Comparison of ENCODE assay signal across 1 cellular context in the genomic region with DNA sequence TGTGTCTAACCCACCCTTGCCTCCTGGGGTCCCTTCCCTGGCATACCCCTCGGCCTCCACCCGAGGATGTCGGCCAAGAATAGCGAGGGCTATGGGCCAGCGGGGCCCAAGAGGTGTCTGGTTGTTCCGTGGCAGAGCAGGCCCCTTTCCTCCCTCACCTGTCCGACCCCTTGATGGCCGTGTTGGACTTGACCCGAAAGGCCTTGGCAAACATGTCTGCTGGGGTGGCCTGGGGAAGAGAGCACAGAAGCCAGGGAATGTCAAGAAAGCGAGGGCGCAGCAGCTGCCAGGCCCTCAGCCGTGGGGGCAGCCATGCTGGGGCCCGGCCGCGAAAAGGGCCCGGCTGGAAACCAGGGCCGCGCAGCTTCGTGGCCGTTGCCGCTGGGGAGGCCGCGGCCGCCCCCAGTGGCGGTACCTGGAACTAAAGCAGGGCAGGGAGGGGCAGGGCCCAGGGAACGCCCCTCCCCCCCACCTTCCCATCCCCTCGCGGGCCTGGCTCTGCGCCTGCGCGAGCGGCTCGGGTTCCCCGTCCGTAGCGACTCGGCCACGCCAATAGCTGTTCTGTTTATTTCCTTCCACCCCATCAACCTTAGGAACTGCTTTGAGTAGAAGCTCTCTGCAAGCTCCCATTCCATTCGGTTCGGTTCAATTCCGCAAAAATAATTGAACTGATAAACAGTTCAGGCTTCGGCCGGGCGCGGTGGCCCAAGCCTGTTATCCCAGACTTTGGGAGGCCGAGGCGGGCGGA.
A peak's percentile ranks its signal among the peaks of the same experiment; 100 is the strongest.
TF ChIP-seq lines count a peak whose summit lies in the region.

A gene with protein sequence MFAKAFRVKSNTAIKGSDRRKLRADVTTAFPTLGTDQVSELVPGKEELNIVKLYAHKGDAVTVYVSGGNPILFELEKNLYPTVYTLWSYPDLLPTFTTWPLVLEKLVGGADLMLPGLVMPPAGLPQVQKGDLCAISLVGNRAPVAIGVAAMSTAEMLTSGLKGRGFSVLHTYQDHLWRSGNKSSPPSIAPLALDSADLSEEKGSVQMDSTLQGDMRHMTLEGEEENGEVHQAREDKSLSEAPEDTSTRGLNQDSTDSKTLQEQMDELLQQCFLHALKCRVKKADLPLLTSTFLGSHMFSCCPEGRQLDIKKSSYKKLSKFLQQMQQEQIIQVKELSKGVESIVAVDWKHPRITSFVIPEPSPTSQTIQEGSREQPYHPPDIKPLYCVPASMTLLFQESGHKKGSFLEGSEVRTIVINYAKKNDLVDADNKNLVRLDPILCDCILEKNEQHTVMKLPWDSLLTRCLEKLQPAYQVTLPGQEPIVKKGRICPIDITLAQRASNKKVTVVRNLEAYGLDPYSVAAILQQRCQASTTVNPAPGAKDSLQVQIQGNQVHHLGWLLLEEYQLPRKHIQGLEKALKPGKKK (minus strand): TSS at position 337 of the 748 bp plus-strand sequence. CDS start 123 bp downstream, at position 214.

TF ChIP-seq in WTC11, 78 proteins besides CTCF, POLR2A, EP300 and RAD21 (continued from another document and continues in another):
- no peak for TF ChIP-seq GRHL2 (CRISPR knock-in tag; IDR thresholded peaks at IDR 0.05; ENCODE audit: insufficient replicate concordance, severe bottlenecking)
- TF ChIP-seq, protein P1, sequence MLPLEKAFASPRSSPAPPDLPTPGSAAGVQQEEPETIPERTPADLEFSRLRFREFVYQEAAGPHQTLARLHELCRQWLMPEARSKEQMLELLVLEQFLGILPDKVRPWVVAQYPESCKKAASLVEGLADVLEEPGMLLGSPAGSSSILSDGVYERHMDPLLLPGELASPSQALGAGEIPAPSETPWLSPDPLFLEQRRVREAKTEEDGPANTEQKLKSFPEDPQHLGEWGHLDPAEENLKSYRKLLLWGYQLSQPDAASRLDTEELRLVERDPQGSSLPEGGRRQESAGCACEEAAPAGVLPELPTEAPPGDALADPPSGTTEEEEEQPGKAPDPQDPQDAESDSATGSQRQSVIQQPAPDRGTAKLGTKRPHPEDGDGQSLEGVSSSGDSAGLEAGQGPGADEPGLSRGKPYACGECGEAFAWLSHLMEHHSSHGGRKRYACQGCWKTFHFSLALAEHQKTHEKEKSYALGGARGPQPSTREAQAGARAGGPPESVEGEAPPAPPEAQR (CRISPR knock-in tag; IDR thresholded peaks at IDR 0.05) = no peak
- TF ChIP-seq, protein P2, sequence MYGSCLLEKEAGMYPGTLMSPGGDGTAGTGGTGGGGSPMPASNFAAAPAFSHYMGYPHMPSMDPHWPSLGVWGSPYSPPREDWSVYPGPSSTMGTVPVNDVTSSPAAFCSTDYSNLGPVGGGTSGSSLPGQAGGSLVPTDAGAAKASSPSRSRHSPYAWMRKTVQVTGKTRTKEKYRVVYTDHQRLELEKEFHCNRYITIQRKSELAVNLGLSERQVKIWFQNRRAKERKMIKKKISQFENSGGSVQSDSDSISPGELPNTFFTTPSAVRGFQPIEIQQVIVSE (CRISPR knock-in tag; IDR thresholded peaks at IDR 0.05; ENCODE audit: borderline replicate concordance) = no peak
- TF ChIP-seq JUN (CRISPR knock-in tag; IDR thresholded peaks at IDR 0.05) = peak; percentile 74; the same call in 1 of the 2 replicates
- TF ChIP-seq, protein P3, sequence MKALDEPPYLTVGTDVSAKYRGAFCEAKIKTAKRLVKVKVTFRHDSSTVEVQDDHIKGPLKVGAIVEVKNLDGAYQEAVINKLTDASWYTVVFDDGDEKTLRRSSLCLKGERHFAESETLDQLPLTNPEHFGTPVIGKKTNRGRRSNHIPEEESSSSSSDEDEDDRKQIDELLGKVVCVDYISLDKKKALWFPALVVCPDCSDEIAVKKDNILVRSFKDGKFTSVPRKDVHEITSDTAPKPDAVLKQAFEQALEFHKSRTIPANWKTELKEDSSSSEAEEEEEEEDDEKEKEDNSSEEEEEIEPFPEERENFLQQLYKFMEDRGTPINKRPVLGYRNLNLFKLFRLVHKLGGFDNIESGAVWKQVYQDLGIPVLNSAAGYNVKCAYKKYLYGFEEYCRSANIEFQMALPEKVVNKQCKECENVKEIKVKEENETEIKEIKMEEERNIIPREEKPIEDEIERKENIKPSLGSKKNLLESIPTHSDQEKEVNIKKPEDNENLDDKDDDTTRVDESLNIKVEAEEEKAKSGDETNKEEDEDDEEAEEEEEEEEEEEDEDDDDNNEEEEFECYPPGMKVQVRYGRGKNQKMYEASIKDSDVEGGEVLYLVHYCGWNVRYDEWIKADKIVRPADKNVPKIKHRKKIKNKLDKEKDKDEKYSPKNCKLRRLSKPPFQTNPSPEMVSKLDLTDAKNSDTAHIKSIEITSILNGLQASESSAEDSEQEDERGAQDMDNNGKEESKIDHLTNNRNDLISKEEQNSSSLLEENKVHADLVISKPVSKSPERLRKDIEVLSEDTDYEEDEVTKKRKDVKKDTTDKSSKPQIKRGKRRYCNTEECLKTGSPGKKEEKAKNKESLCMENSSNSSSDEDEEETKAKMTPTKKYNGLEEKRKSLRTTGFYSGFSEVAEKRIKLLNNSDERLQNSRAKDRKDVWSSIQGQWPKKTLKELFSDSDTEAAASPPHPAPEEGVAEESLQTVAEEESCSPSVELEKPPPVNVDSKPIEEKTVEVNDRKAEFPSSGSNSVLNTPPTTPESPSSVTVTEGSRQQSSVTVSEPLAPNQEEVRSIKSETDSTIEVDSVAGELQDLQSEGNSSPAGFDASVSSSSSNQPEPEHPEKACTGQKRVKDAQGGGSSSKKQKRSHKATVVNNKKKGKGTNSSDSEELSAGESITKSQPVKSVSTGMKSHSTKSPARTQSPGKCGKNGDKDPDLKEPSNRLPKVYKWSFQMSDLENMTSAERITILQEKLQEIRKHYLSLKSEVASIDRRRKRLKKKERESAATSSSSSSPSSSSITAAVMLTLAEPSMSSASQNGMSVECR (CRISPR knock-in tag; IDR thresholded peaks at IDR 0.05; ENCODE audit: borderline replicate concordance) = peak; percentile 66
- TF ChIP-seq RORB (CRISPR knock-in tag; IDR thresholded peaks at IDR 0.05) = no peak
- peak; percentile 95 for TF ChIP-seq FOXK1 (CRISPR knock-in tag; IDR thresholded peaks at IDR 0.05)
- no peak; the same call in 1 of the 2 replicates for TF ChIP-seq IRF2 (CRISPR knock-in tag; IDR thresholded peaks at IDR 0.05; ENCODE audit: borderline replicate concordance, low read depth)
- TF ChIP-seq, protein P4, sequence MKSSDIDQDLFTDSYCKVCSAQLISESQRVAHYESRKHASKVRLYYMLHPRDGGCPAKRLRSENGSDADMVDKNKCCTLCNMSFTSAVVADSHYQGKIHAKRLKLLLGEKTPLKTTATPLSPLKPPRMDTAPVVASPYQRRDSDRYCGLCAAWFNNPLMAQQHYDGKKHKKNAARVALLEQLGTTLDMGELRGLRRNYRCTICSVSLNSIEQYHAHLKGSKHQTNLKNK (CRISPR knock-in tag; IDR thresholded peaks at IDR 0.05) = no peak
- TF ChIP-seq, protein P5, sequence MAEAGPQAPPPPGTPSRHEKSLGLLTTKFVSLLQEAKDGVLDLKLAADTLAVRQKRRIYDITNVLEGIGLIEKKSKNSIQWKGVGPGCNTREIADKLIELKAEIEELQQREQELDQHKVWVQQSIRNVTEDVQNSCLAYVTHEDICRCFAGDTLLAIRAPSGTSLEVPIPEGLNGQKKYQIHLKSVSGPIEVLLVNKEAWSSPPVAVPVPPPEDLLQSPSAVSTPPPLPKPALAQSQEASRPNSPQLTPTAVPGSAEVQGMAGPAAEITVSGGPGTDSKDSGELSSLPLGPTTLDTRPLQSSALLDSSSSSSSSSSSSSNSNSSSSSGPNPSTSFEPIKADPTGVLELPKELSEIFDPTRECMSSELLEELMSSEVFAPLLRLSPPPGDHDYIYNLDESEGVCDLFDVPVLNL (CRISPR knock-in tag; IDR thresholded peaks at IDR 0.05; ENCODE audit: borderline replicate concordance, low read depth) = 0 out of 2 replicates have a peak, but pooled peaks have one; percentile 43
- TF ChIP-seq, protein P6, sequence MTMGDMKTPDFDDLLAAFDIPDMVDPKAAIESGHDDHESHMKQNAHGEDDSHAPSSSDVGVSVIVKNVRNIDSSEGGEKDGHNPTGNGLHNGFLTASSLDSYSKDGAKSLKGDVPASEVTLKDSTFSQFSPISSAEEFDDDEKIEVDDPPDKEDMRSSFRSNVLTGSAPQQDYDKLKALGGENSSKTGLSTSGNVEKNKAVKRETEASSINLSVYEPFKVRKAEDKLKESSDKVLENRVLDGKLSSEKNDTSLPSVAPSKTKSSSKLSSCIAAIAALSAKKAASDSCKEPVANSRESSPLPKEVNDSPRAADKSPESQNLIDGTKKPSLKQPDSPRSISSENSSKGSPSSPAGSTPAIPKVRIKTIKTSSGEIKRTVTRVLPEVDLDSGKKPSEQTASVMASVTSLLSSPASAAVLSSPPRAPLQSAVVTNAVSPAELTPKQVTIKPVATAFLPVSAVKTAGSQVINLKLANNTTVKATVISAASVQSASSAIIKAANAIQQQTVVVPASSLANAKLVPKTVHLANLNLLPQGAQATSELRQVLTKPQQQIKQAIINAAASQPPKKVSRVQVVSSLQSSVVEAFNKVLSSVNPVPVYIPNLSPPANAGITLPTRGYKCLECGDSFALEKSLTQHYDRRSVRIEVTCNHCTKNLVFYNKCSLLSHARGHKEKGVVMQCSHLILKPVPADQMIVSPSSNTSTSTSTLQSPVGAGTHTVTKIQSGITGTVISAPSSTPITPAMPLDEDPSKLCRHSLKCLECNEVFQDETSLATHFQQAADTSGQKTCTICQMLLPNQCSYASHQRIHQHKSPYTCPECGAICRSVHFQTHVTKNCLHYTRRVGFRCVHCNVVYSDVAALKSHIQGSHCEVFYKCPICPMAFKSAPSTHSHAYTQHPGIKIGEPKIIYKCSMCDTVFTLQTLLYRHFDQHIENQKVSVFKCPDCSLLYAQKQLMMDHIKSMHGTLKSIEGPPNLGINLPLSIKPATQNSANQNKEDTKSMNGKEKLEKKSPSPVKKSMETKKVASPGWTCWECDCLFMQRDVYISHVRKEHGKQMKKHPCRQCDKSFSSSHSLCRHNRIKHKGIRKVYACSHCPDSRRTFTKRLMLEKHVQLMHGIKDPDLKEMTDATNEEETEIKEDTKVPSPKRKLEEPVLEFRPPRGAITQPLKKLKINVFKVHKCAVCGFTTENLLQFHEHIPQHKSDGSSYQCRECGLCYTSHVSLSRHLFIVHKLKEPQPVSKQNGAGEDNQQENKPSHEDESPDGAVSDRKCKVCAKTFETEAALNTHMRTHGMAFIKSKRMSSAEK (CRISPR knock-in tag; IDR thresholded peaks at IDR 0.05; ENCODE audit: borderline replicate concordance) = 0 out of 2 replicates have a peak, but pooled peaks have one; percentile 7
- no peak for TF ChIP-seq ATF1 (CRISPR knock-in tag; IDR thresholded peaks at IDR 0.05)
- TF ChIP-seq SMAD4 (CRISPR knock-in tag; IDR thresholded peaks at IDR 0.05) = peak; percentile 67; the same call in 1 of the 2 replicates
- no peak for TF ChIP-seq TCF7 (CRISPR knock-in tag; IDR thresholded peaks at IDR 0.05; ENCODE audit: low read depth)
- TF ChIP-seq, protein P7, sequence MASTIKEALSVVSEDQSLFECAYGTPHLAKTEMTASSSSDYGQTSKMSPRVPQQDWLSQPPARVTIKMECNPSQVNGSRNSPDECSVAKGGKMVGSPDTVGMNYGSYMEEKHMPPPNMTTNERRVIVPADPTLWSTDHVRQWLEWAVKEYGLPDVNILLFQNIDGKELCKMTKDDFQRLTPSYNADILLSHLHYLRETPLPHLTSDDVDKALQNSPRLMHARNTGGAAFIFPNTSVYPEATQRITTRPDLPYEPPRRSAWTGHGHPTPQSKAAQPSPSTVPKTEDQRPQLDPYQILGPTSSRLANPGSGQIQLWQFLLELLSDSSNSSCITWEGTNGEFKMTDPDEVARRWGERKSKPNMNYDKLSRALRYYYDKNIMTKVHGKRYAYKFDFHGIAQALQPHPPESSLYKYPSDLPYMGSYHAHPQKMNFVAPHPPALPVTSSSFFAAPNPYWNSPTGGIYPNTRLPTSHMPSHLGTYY (CRISPR knock-in tag; IDR thresholded peaks at IDR 0.05) = no peak
- no peak for TF ChIP-seq HMGA2 (CRISPR knock-in tag; IDR thresholded peaks at IDR 0.05)
- 0 out of 2 replicates have a peak, but pooled peaks have one; percentile 3 for TF ChIP-seq ZNF121 (CRISPR knock-in tag; IDR thresholded peaks at IDR 0.05)
- TF ChIP-seq MYBL2 (CRISPR knock-in tag; IDR thresholded peaks at IDR 0.05) = peak; percentile 89
- peak; percentile 82 for TF ChIP-seq GABPB1 (CRISPR knock-in tag; IDR thresholded peaks at IDR 0.05)
- TF ChIP-seq ETV6 (CRISPR knock-in tag; IDR thresholded peaks at IDR 0.05) = 0 out of 2 replicates have a peak, but pooled peaks have one; percentile 93
- TF ChIP-seq, protein P8, sequence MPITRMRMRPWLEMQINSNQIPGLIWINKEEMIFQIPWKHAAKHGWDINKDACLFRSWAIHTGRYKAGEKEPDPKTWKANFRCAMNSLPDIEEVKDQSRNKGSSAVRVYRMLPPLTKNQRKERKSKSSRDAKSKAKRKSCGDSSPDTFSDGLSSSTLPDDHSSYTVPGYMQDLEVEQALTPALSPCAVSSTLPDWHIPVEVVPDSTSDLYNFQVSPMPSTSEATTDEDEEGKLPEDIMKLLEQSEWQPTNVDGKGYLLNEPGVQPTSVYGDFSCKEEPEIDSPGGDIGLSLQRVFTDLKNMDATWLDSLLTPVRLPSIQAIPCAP (CRISPR knock-in tag; IDR thresholded peaks at IDR 0.05) = peak; percentile 70; the same call in 1 of the 2 replicates
- no peak for TF ChIP-seq ZNF219 (CRISPR knock-in tag; IDR thresholded peaks at IDR 0.05; ENCODE audit: borderline replicate concordance)
- TF ChIP-seq CREB1 (CRISPR knock-in tag; IDR thresholded peaks at IDR 0.05) = peak; percentile 69
- TF ChIP-seq, protein P9, sequence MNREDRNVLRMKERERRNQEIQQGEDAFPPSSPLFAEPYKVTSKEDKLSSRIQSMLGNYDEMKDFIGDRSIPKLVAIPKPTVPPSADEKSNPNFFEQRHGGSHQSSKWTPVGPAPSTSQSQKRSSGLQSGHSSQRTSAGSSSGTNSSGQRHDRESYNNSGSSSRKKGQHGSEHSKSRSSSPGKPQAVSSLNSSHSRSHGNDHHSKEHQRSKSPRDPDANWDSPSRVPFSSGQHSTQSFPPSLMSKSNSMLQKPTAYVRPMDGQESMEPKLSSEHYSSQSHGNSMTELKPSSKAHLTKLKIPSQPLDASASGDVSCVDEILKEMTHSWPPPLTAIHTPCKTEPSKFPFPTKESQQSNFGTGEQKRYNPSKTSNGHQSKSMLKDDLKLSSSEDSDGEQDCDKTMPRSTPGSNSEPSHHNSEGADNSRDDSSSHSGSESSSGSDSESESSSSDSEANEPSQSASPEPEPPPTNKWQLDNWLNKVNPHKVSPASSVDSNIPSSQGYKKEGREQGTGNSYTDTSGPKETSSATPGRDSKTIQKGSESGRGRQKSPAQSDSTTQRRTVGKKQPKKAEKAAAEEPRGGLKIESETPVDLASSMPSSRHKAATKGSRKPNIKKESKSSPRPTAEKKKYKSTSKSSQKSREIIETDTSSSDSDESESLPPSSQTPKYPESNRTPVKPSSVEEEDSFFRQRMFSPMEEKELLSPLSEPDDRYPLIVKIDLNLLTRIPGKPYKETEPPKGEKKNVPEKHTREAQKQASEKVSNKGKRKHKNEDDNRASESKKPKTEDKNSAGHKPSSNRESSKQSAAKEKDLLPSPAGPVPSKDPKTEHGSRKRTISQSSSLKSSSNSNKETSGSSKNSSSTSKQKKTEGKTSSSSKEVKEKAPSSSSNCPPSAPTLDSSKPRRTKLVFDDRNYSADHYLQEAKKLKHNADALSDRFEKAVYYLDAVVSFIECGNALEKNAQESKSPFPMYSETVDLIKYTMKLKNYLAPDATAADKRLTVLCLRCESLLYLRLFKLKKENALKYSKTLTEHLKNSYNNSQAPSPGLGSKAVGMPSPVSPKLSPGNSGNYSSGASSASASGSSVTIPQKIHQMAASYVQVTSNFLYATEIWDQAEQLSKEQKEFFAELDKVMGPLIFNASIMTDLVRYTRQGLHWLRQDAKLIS (CRISPR knock-in tag; IDR thresholded peaks at IDR 0.05; ENCODE audit: borderline replicate concordance) = no peak; the same call in 1 of the 2 replicates
- TF ChIP-seq, protein P10, sequence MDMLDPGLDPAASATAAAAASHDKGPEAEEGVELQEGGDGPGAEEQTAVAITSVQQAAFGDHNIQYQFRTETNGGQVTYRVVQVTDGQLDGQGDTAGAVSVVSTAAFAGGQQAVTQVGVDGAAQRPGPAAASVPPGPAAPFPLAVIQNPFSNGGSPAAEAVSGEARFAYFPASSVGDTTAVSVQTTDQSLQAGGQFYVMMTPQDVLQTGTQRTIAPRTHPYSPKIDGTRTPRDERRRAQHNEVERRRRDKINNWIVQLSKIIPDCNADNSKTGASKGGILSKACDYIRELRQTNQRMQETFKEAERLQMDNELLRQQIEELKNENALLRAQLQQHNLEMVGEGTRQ (CRISPR knock-in tag; IDR thresholded peaks at IDR 0.05) = no peak
